In the genomic region with DNA sequence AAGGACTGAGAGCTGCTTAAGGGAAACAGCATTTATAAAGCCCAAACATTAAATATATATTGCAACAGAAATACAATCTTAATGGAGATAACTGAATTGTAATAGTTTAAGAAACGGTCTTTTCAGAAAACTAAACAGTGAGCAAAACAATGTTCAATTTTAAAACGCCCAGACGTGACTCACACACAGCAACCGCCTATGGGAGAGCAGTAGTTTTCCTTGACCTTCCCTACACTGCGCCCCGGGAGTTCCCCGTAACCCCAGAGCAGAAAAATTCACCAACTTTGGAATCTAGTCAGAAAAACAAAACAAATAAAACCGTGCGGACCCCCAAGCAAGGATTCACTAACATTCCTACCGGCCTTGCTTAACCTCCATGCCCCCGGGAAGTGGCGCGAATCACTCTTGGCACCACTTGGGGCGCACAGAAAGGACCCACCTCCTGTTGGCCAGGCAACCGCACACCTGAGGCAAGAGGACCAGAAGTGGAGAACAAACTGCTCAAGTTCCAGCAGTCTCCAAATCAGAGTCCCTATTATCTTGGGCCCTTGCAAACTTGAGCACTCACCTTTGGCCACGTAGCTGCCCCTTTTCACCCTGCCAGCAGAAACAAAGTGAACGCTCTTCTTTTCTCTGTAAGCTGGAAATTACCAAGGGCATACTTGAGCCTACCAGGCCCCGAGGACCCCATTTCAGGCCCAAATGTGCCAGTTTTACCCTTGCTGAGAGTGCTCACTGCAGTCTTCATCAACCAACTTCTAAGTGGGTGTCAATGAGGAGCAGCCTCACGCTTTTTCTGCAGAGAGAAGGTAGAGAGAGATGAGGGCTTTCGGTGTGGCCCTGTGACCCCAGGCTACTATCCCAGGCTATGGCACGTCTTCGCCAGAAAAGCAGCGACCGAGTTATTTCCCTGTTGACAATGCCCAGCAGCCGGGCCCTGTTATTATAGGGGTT, we compare ENCODE assay signal across 14 cellular contexts.
A peak's percentile ranks its signal among the peaks of the same experiment; 100 is the strongest.
DNase-seq lines count a peak whose midpoint lies in the region; ATAC-seq, FAIRE-seq and TF ChIP-seq lines count a peak whose summit lies in the region.
"Had no signal": no experiment of that assay in that cellular context is flagged by ENCODE, and none has a peak within 500 bp of the region (broad histone marks: within the 10 kb centered on the region; RNA-seq: fewer than 3 reads in every experiment).

No MANE protein-coding gene starts in this region.

- H3K4me3 Mint-ChIP-seq in T-helper 1 cell treated with Interleukin-12 subunit alpha and Interleukin-12 subunit beta and Interleukin-4 antibody, amounts not matched to agents 30 μg/mL and 1 μg/mL, for 36 hours, result no peak overlapping the region

- CTCF ChIA-PET in PC-9 (lab: Charles Lee) (interaction anchor here (0.5 to 0.6 kb wide), 3 partner anchors 437 to 1208 kb away, joined by 3 to 7 read pairs (median 3); no protein-coding TSS in a partner anchor), endothelial cell of umbilical vein (lab: Charles Lee) (interaction anchor here (0.7 to 6.0 kb wide), 6 partner anchors 12 to 913 kb away, joined by 3 to 255 read pairs (median 10); no protein-coding TSS in a partner anchor)

- POLR2A ChIA-PET in PC-9 (lab: Charles Lee; ENCODE audit: unreplicated experiment) (no interaction called here), endothelial cell of umbilical vein (lab: Charles Lee) (no interaction called here)

- peaks cover 8% of the 10 kb centered on the region for H3K4me1 Mint-ChIP-seq in T-helper 1 cell treated with Interleukin-12 subunit alpha and Interleukin-12 subunit beta and Interleukin-4 antibody, amounts not matched to agents 30 μg/mL and 1 μg/mL, for 36 hours (ENCODE audit: low read depth)

- no peaks in the 10 kb centered on the region for H3K79me2 ChIP-seq in PC-9 (ENCODE audit: low read depth)
- H3K79me2 ChIP-seq in endothelial cell of umbilical vein (ENCODE audit: control insufficient read depth, insufficient read depth, low read length), result no peaks in the 10 kb centered on the region
- H3K79me2 ChIP-seq in Karpas-422 (ENCODE audit: low read length), result no peaks in the 10 kb centered on the region

- H3K9me2 ChIP-seq in PC-9 (ENCODE audit: insufficient read depth) (no peaks in the 10 kb centered on the region), Karpas-422 (replicated peaks; ENCODE audit: insufficient read depth, low read length) (no peaks in the 10 kb centered on the region)

- peaks cover 91% of the 10 kb centered on the region for H3K27me3 Mint-ChIP-seq in T-helper 1 cell treated with Interleukin-12 subunit alpha and Interleukin-12 subunit beta and Interleukin-4 antibody, amounts not matched to agents 30 μg/mL and 1 μg/mL, for 36 hours (ENCODE audit: low read depth)

- ATAC-seq in HG03342 (IDR thresholded peaks at IDR 0.05; ENCODE audit: unreplicated experiment), result no peak

- no peaks in the 10 kb centered on the region for H3K9me3 Mint-ChIP-seq in T-helper 1 cell treated with Interleukin-12 subunit alpha and Interleukin-12 subunit beta and Interleukin-4 antibody, amounts not matched to agents 30 μg/mL and 1 μg/mL, for 36 hours

- FAIRE-seq in endothelial cell of umbilical vein (lab: Jason Lieb, UNC), result no peak
- FAIRE-seq: D721Med had no signal

- peaks cover 7% of the 10 kb centered on the region for H3K36me3 Mint-ChIP-seq in T-helper 1 cell treated with Interleukin-12 subunit alpha and Interleukin-12 subunit beta and Interleukin-4 antibody, amounts not matched to agents 30 μg/mL and 1 μg/mL, for 36 hours (ENCODE audit: low read depth)

- no peaks in the 10 kb centered on the region for H3K9me3 ChIP-seq in PC-9 (ENCODE audit: insufficient read depth, low read depth)
- no peaks in the 10 kb centered on the region for H3K9me3 ChIP-seq in endothelial cell of umbilical vein (replicated peaks; ENCODE audit: control insufficient read depth, insufficient read depth, low read length)
- no peaks in the 10 kb centered on the region for H3K9me3 ChIP-seq in skeletal muscle satellite cell (replicated peaks; ENCODE audit: low read length)
- no peaks in the 10 kb centered on the region for H3K9me3 ChIP-seq in Karpas-422 (ENCODE audit: low read length)
- H3K9me3 ChIP-seq: sigmoid colon had no signal

- BruUV-seq in PC-9 (replicated peaks; lab: Mats Ljungman, UMichigan) (no TSS peak), endothelial cell of umbilical vein (replicated peaks; lab: Mats Ljungman, UMichigan) (no TSS peak)

- peak overlapping the region; percentile 92 for H3K4me2 ChIP-seq in PC-9
- no peak overlapping the region for H3K4me2 ChIP-seq in endothelial cell of umbilical vein (ENCODE audit: insufficient read depth, low read length)
- H3K4me2 ChIP-seq in skeletal muscle satellite cell (ENCODE audit: low read length), result peak overlapping the region; percentile 69
- no peak overlapping the region for H3K4me2 ChIP-seq in Karpas-422 (ENCODE audit: low read depth, low read length, poor library complexity, severe bottlenecking)

- peak overlapping the region; percentile 84 for H2AFZ ChIP-seq in PC-9
- no peak overlapping the region for H2AFZ ChIP-seq in endothelial cell of umbilical vein (ENCODE audit: low read depth, low read length)
- H2AFZ ChIP-seq in Karpas-422 (ENCODE audit: low read length), result no peak overlapping the region

- H3K36me3 ChIP-seq in PC-9 (ENCODE audit: low read depth) (no peaks in the 10 kb centered on the region), endothelial cell of umbilical vein (ENCODE audit: control insufficient read depth in 2 of 2, extremely low read depth in 1 of 2, insufficient read depth in 2 of 2, low read length in 2 of 2) (no peaks in the 10 kb centered on the region), skeletal muscle satellite cell (ENCODE audit: insufficient read depth, low read length) (no peaks in the 10 kb centered on the region), Karpas-422 (ENCODE audit: insufficient read depth, low read length) (no peaks in the 10 kb centered on the region)
- H3K36me3 ChIP-seq: sigmoid colon had no signal

- H3K4me3 ChIP-seq in PC-9 (peak overlapping the region; percentile 55), endothelial cell of umbilical vein (replicated peaks in 1 of 3; ENCODE audit: insufficient read depth in 1 of 3, low read depth in 1 of 3, low read length in 3 of 3) (no peak overlapping the region), skeletal muscle satellite cell (ENCODE audit: low read length) (no peak overlapping the region), Karpas-422 (ENCODE audit: low read length) (no peak overlapping the region)

- H4K20me1 ChIP-seq in PC-9 (ENCODE audit: insufficient read depth) (no peaks in the 10 kb centered on the region), endothelial cell of umbilical vein (replicated peaks; ENCODE audit: control insufficient read depth, extremely low read depth, insufficient read depth, low read length) (no peaks in the 10 kb centered on the region), Karpas-422 (ENCODE audit: insufficient read depth, low read depth, low read length) (no peaks in the 10 kb centered on the region)

- H3K27ac ChIP-seq in PC-9, result no peak overlapping the region
- H3K27ac ChIP-seq in endothelial cell of umbilical vein (ENCODE audit: insufficient read depth, low read depth, low read length), result no peak overlapping the region
- no peak overlapping the region for H3K27ac ChIP-seq in Karpas-422 (ENCODE audit: low read length)
- H3K27ac ChIP-seq: epithelial cell of prostate, HL-60, sigmoid colon had no signal

- no peaks in the 10 kb centered on the region for H3K9me1 ChIP-seq in endothelial cell of umbilical vein (replicated peaks; ENCODE audit: control insufficient read depth, extremely low read depth, insufficient read depth, low read length)

- H3K4me1 ChIP-seq in PC-9 (replicated peaks; ENCODE audit: insufficient read depth) (peaks cover 18% of the 10 kb centered on the region), endothelial cell of umbilical vein (ENCODE audit: control insufficient read depth, extremely low read depth, insufficient read depth, low read length) (peaks cover 7% of the 10 kb centered on the region), skeletal muscle satellite cell (ENCODE audit: control insufficient read depth, insufficient read depth, low read length) (peaks cover 16% of the 10 kb centered on the region), Karpas-422 (ENCODE audit: low read length) (peaks cover 13% of the 10 kb centered on the region)

- H3K27me3 ChIP-seq in PC-9 (ENCODE audit: insufficient read depth, low read depth) (no peaks in the 10 kb centered on the region), endothelial cell of umbilical vein (ENCODE audit: control insufficient read depth in 2 of 2, insufficient read depth in 2 of 2, low read length in 2 of 2) (peaks cover 80 to 98% of the 10 kb centered on the region in 2 experiments), skeletal muscle satellite cell (ENCODE audit: control insufficient read depth, insufficient read depth, low read length) (peaks cover 98% of the 10 kb centered on the region), Karpas-422 (ENCODE audit: low read length) (0 out of 2 replicates have a peak, but pooled peaks cover 2% of the 10 kb centered on the region)

- TF ChIP-seq CTCF in PC-9 (conservative IDR thresholded peaks at IDR 0.05) (no peak; the same call in 1 of the 2 replicates), endothelial cell of umbilical vein (IDR thresholded peaks at IDR 0.05; ENCODE audit: extremely low read depth in 1 of 2, insufficient read depth in 1 of 2, low read depth in 1 of 2, low read length in 2 of 2) (no peak)

- no peak for TF ChIP-seq POLR2A in endothelial cell of umbilical vein (IDR thresholded peaks at IDR 0.05; ENCODE audit: low read depth, low read length)

- intact Hi-C loops in PC-9 (cut with micrococcal nuclease; ENCODE audit: unreplicated experiment), result loop anchor here (5.0 kb wide), 2 partner anchors 1266 to 1281 kb away; partner anchors contain the start of gene CCNH
- intact Hi-C loops in endothelial cell of umbilical vein (cut with micrococcal nuclease), result loop anchor here (10.0 kb wide), 1 partner anchor 1712 kb away; the partner anchor contains the start of gene CETN3
- intact Hi-C loops in head of caudate nucleus (cut with DNase I), result loop anchor here (10.0 kb wide), 1 partner anchor 738 kb away; no protein-coding TSS in a partner anchor

- H3F3A ChIP-seq in PC-9 (ENCODE audit: insufficient read depth, low read depth), result no peaks in the 10 kb centered on the region

- peak overlapping the region; percentile 72 for H3K27ac Mint-ChIP-seq in T-helper 1 cell treated with Interleukin-12 subunit alpha and Interleukin-12 subunit beta and Interleukin-4 antibody, amounts not matched to agents 30 μg/mL and 1 μg/mL, for 36 hours

- H3K9ac ChIP-seq in endothelial cell of umbilical vein (replicated peaks; ENCODE audit: extremely low read depth, insufficient read depth, low read length), result no peak overlapping the region
- no peak overlapping the region for H3K9ac ChIP-seq in skeletal muscle satellite cell (ENCODE audit: low read depth, low read length)
- no peak overlapping the region for H3K9ac ChIP-seq in Karpas-422 (ENCODE audit: low read length)

- dilution Hi-C loops in endothelial cell of umbilical vein (cut with MboI; ENCODE audit: extremely low pct_ligation_motif_present, low sequenced_read_pairs), result loop anchor here (25.0 kb wide), 1 partner anchor 556 kb away; no protein-coding TSS in a partner anchor

- DNase-seq in T-helper 1 cell (no peak), PC-9 (no peak), endothelial cell of umbilical vein (ENCODE audit: low read depth, low spot score) (no peak), Karpas-422 (no peak), head of caudate nucleus (no peak)
- DNase-seq: NCI-H446 treated with DMSO at 0.1 percent for 48 hours, sigmoid colon, trophoblast cell had no signal

Comparison
In these comparisons a context has a peak if more than half of its experiments do, and no peak if none do; other contexts are left out.
1. H3K4me2 ChIP-seq: peak in PC-9 (single experiment) and skeletal muscle satellite cell (single experiment); none in endothelial cell of umbilical vein (single experiment) and Karpas-422 (single experiment).